Comparison of ENCODE assay signal across 8 cellular contexts in genomic region chr3:107574650-107575049, GRCh38. TPM values are rescaled to one million over a fixed set of nuclear protein-coding genes. Genes with fewer than 3 reads are reported as not detected.
DNase-seq lines count a peak whose midpoint lies in the region; ATAC-seq and TF ChIP-seq lines count a peak whose summit lies in the region.

No MANE protein-coding gene starts in this region.

- DNase-seq in AG20443 (ENCODE audit: low spot score): peak; percentile 50
- peak; percentile 17 for DNase-seq in SW480 (ENCODE audit: low spot score)
- DNase-seq in left cardiac atrium: no peak
- DNase-seq in testis: no peak
- DNase-seq in stimulated activated CD4-positive, alpha-beta T cell treated with anti-CD3 and anti-CD28 coated beads, Interleukin-4, amount 100 ng/mL, for 1 hour: no peak

- peak in 2 of 3 experiments; percentile 18 to 34 for TF ChIP-seq CTCF in testis (IDR thresholded peaks at IDR 0.05)

- ATAC-seq in GM18511 (IDR thresholded peaks at IDR 0.05; ENCODE audit: unreplicated experiment) (peak; percentile 77), HG03571 (IDR thresholded peaks at IDR 0.05; ENCODE audit: unreplicated experiment) (peak; percentile 72), left cardiac atrium (peak; percentile 62 to 65), HG03039 (IDR thresholded peaks at IDR 0.05; ENCODE audit: unreplicated experiment) (no peak)

- no peaks in the 10 kb centered on the region for H3K36me3 ChIP-seq in testis (ENCODE audit: low read depth, missing control alignments)

- H3K27me3 ChIP-seq in testis: no peaks in the 10 kb centered on the region

- H3K4me3 ChIP-seq in testis: no peak overlapping the region

- H3K27ac ChIP-seq in testis: no peak overlapping the region

- TF ChIP-seq POLR2A in testis (IDR thresholded peaks at IDR 0.05): no peak

- no peaks in the 10 kb centered on the region for H3K4me1 ChIP-seq in testis

- no peaks in the 10 kb centered on the region for H3K9me3 ChIP-seq in testis

- intact Hi-C loops in left cardiac atrium (cut with DNase I): loop anchor here in 1 of 2 donors (5.0 to 10.0 kb wide), 3 partner anchors 93 to 353 kb away; no protein-coding TSS in a partner anchor
- intact Hi-C loops in testis (cut with DNase I; ENCODE audit: low total_unique reads): no loop called here

RNA-seq across cellular contexts. Expression of gene BBX, which starts 51.9 kb away (rescaled TPM):
- 10 to 100 TPM; 38.4 to 42.1 TPM for total RNA-seq in left cardiac atrium
- total RNA-seq in testis: 100 to 1,000 TPM; 312 to 317 TPM
- 93.3 TPM for polyA plus RNA-seq in testis (ENCODE audit: insufficient read depth, low read depth, low replicate concordance)

Comparison
In these comparisons a context has a peak if more than half of its experiments do, and no peak if none do; other contexts are left out.
1. DNase-seq: peak in AG20443 (single experiment) and SW480 (single experiment); none in left cardiac atrium (single experiment), testis (single experiment) and stimulated activated CD4-positive, alpha-beta T cell treated with anti-CD3 and anti-CD28 coated beads, Interleukin-4, amount 100 ng/mL, for 1 hour (single experiment).
2. RNA of gene BBX, which starts 51.9 kb away (total RNA-seq): 312 to 317 TPM in testis; 38.4 to 42.1 TPM in left cardiac atrium; every median in the first group is over 4 times any median in the second.